In genomic region chr4:153222162-153222789, GRCh38 we compare ENCODE assay signal across 8 cellular contexts. TPM values are rescaled to one million over a fixed set of nuclear protein-coding genes. Genes with fewer than 3 reads are reported as not detected.
DNase-seq lines count a peak whose midpoint lies in the region; ATAC-seq and TF ChIP-seq lines count a peak whose summit lies in the region.

No MANE protein-coding gene starts in this region.

- no peaks in the 10 kb centered on the region for H3F3A ChIP-seq in OCI-LY1 (ENCODE audit: insufficient read depth, low read length)

- TF ChIP-seq POLR2A in ovary (IDR thresholded peaks at IDR 0.05) = peak; percentile 40

- CTCF ChIA-PET in activated CD4-positive, alpha-beta T cell treated with anti-CD3 and anti-CD28 coated beads for 36 hours (lab: Charles Lee) = interaction anchor here (0.7 to 1.5 kb wide), 6 partner anchors 14 to 587 kb away, joined by 3 to 4 read pairs (median 4); no protein-coding TSS in a partner anchor

- peak overlapping the region; percentile 58 for H3K4me2 ChIP-seq in OCI-LY1 (ENCODE audit: low read length)

- peak; percentile 64 for DNase-seq in activated CD4-positive, alpha-beta T cell treated with anti-CD3 and anti-CD28 coated beads for 36 hours
- no peak for DNase-seq in activated CD4-positive, alpha-beta T cell treated with anti-CD3 and anti-CD28 coated beads for 1 hour
- DNase-seq in left cardiac atrium (peak; percentile 67), ovary (peak; percentile 60 to 77 (median 68)), HT-29 (ENCODE audit: low spot score) (no peak)

- no peaks in the 10 kb centered on the region for H3K9me2 ChIP-seq in OCI-LY1 (ENCODE audit: low read depth, low read length)

- peak overlapping the region; percentile 71 for H3K27ac Mint-ChIP-seq in activated CD4-positive, alpha-beta T cell treated with anti-CD3 and anti-CD28 coated beads for 36 hours

- no peaks in the 10 kb centered on the region for H4K20me1 ChIP-seq in OCI-LY1 (ENCODE audit: insufficient read depth, low read length)

- H3K4me1 Mint-ChIP-seq in activated CD4-positive, alpha-beta T cell treated with anti-CD3 and anti-CD28 coated beads for 36 hours = peaks cover 32% of the 10 kb centered on the region

- H3K9me3 ChIP-seq in OCI-LY1 (ENCODE audit: low read length) (peaks cover 9% of the 10 kb centered on the region; the same call in 1 of the 2 replicates), ovary (no peaks in the 10 kb centered on the region)

- peaks cover 3% of the 10 kb centered on the region for H3K9me3 Mint-ChIP-seq in activated CD4-positive, alpha-beta T cell treated with anti-CD3 and anti-CD28 coated beads for 36 hours (ENCODE audit: low read depth)

- peaks cover 3% of the 10 kb centered on the region for H3K36me3 Mint-ChIP-seq in activated CD4-positive, alpha-beta T cell treated with anti-CD3 and anti-CD28 coated beads for 36 hours (ENCODE audit: low read depth)

- 1% methylated on average over 27 to 28 of the region's 28 CpGs for WGBS in ovary, 3 donors

- no peak overlapping the region for H3K27ac ChIP-seq in OCI-LY1 (ENCODE audit: low read depth, low read length, poor library complexity, severe bottlenecking)
- peak overlapping the region; percentile 86 for H3K27ac ChIP-seq in angular gyrus (ENCODE audit: low read depth, low read length)
- H3K27ac ChIP-seq in ovary = peak overlapping the region; percentile 89 to 94

- H3K27me3 Mint-ChIP-seq in activated CD4-positive, alpha-beta T cell treated with anti-CD3 and anti-CD28 coated beads for 36 hours = peaks cover 6% of the 10 kb centered on the region

- H3K9ac ChIP-seq in OCI-LY1 (ENCODE audit: low read length) = no peak overlapping the region; the same call in 1 of the 2 replicates

- no peak for TF ChIP-seq CTCF in OCI-LY1 (IDR thresholded peaks at IDR 0.05; ENCODE audit: low read length)
- TF ChIP-seq CTCF in ovary (IDR thresholded peaks at IDR 0.05) = no peak

- H3K4me1 ChIP-seq in OCI-LY1 (ENCODE audit: insufficient read depth, low read length, severe bottlenecking) (peaks cover 15% of the 10 kb centered on the region), ovary (ENCODE audit: insufficient read depth) (peaks cover 8% of the 10 kb centered on the region)

- peak overlapping the region; percentile 49 for H3K4me3 ChIP-seq in OCI-LY1 (ENCODE audit: low read depth, low read length, poor library complexity, severe bottlenecking)
- peak overlapping the region; percentile 50 for H3K4me3 ChIP-seq in ovary

- H3K36me3 ChIP-seq in OCI-LY1 (ENCODE audit: insufficient read depth, low read length) (peaks cover 4% of the 10 kb centered on the region; the same call in 1 of the 2 replicates), ovary (no peaks in the 10 kb centered on the region)

- H3K27me3 ChIP-seq in OCI-LY1 (ENCODE audit: insufficient read depth, low read length) (peaks cover 20% of the 10 kb centered on the region), ovary (no peaks in the 10 kb centered on the region)

- no peak overlapping the region for H2AFZ ChIP-seq in OCI-LY1 (ENCODE audit: low read length)

- peak overlapping the region; percentile 76 for H3K4me3 Mint-ChIP-seq in activated CD4-positive, alpha-beta T cell treated with anti-CD3 and anti-CD28 coated beads for 36 hours

- peak; percentile 87 for ATAC-seq in activated CD4-positive, alpha-beta T cell treated with anti-CD3 and anti-CD28 coated beads for 36 hours
- ATAC-seq in HG02885 (IDR thresholded peaks at IDR 0.05; ENCODE audit: poor library complexity, unreplicated experiment) (peak; percentile 17), left cardiac atrium (peak; percentile 58 to 85)

- intact Hi-C loops in activated CD4-positive, alpha-beta T cell treated with anti-CD3 and anti-CD28 coated beads for 36 hours (cut with DNase I, micrococcal nuclease) = loop anchor here (1.0 to 5.0 kb wide), 4 partner anchors 27 to 95 kb away; no protein-coding TSS in a partner anchor
- intact Hi-C loops in left cardiac atrium (cut with DNase I) (no loop called here), ovary (cut with DNase I) (loop anchor here in 1 of 4 donors (10.0 kb wide), 1 partner anchor 67 kb away; no protein-coding TSS in a partner anchor)

- POLR2A ChIA-PET in activated CD4-positive, alpha-beta T cell treated with anti-CD3 and anti-CD28 coated beads for 36 hours (lab: Charles Lee) = interaction anchor here (0.6 kb wide), 1 partner anchor 17 kb away, joined by 3 read pairs; no protein-coding TSS in a partner anchor

- H3K79me2 ChIP-seq in OCI-LY1 (ENCODE audit: insufficient read depth, low read length) = no peaks in the 10 kb centered on the region

- TF ChIP-seq EP300 in ovary (IDR thresholded peaks at IDR 0.05) = no peak

RNA-seq across cellular contexts. Expression of gene TRIM2, which starts 18.0 kb away (rescaled TPM):
- total RNA-seq in activated CD4-positive, alpha-beta T cell treated with anti-CD3 and anti-CD28 coated beads for 36 hours = 1 to 10 TPM; 1.0 to 1.6 TPM
- 10 to 100 TPM; 19.8 to 22.6 TPM for total RNA-seq in left cardiac atrium
- 10 to 100 TPM; 30.4 to 57.5 (median 45.7) TPM for total RNA-seq in ovary
- polyA plus RNA-seq in ovary = 10 to 100 TPM in 1 of 2 donors, 1 to 10 TPM in 1; 9.5 to 17.9 TPM
- total RNA-seq in HT-29 (2014; rRNA removed; shearing (Covaris generic)) = 58.5 and 64.8 TPM in 2 replicates

Comparison
In these comparisons a context has a peak if more than half of its experiments do, and no peak if none do; other contexts are left out.
1. DNase-seq: peak in activated CD4-positive, alpha-beta T cell treated with anti-CD3 and anti-CD28 coated beads for 36 hours (single experiment), left cardiac atrium (single experiment) and ovary (5 of 5); none in activated CD4-positive, alpha-beta T cell treated with anti-CD3 and anti-CD28 coated beads for 1 hour (single experiment) and HT-29 (single experiment).
2. ATAC-seq: peak in every context shown above with its lines; median percentile 87 in activated CD4-positive, alpha-beta T cell treated with anti-CD3 and anti-CD28 coated beads for 36 hours; 72 in left cardiac atrium; 17 in HG02885.
3. RNA of gene TRIM2, which starts 18.0 kb away (total RNA-seq): 58.5 to 64.8 TPM in HT-29, 30.4 to 57.5 TPM in ovary and 19.8 to 22.6 TPM in left cardiac atrium; 1.0 to 1.6 TPM in activated CD4-positive, alpha-beta T cell treated with anti-CD3 and anti-CD28 coated beads for 36 hours; every median in the first group is over 4 times any median in the second.
4. intact Hi-C loops: an anchor here in activated CD4-positive, alpha-beta T cell treated with anti-CD3 and anti-CD28 coated beads for 36 hours (1.0 to 5.0 kb wide); none called in left cardiac atrium.